ENCODE assay signal across 8 cellular contexts in the genomic region with DNA sequence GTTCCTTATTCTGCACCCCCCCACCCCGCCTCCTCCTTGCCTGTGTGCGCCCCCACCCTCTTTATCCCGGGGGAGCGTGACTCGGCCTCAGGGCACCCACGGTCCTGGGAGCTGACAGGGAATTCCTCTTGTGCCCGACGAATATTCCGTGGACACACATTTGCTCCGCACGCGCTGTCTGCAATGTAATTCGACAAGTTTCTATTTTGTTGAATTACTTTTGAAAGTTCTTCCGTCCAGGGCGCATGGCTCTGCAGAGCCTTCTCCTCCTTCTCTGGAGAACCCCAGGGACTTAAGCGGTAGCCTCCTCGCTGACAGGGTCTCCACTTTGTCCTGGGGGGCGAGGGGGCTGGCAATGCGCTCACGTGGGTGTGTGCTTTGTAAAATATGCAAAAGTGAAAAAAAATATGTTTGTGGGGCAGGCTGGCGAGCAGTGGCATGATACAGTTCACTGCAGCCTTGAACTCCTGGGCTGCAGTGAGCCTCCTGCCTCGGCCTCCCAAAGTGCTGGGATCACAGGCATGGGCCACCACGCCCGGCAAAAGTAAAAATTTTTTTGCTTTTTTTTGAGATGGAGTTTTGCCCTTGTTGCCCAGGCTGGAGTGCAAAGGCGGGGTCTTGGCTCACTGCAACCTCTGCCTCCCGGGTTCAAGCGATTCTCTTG. TPM values are rescaled to one million over a fixed set of nuclear protein-coding genes. Genes with fewer than 3 reads are reported as not detected.
A peak's percentile ranks its signal among the peaks of the same experiment; 100 is the strongest.
DNase-seq lines count a peak whose midpoint lies in the region; ATAC-seq and TF ChIP-seq lines count a peak whose summit lies in the region.

No MANE protein-coding gene starts in this region.

- H3K4me1 Mint-ChIP-seq in activated CD4-positive, alpha-beta T cell treated with anti-CD3 and anti-CD28 coated beads, Interleukin-2, amount 10 ng/mL, durations not matched to agents 24 days and 14 days, result peaks cover 30% of the 10 kb centered on the region
- H3K4me1 Mint-ChIP-seq in activated naive CD8-positive, alpha-beta T cell treated with anti-CD3 and anti-CD28 coated beads, Interleukin-2, amount 10 ng/mL, durations not matched to agents 7 days and 5 days, result peaks cover 24% of the 10 kb centered on the region

- ATAC-seq in activated naive CD8-positive, alpha-beta T cell treated with anti-CD3 and anti-CD28 coated beads, Interleukin-2, amount 10 ng/mL, durations not matched to agents 7 days and 5 days (ENCODE audit: low read depth), result no peak
- peak; percentile 38 for ATAC-seq in left colon
- no peak for ATAC-seq in HG02840 (IDR thresholded peaks at IDR 0.05; ENCODE audit: low FRiP score, unreplicated experiment)
- no peak for ATAC-seq in HG03520 (IDR thresholded peaks at IDR 0.05; ENCODE audit: unreplicated experiment)
- no peak for ATAC-seq in GM21529 (IDR thresholded peaks at IDR 0.05; ENCODE audit: unreplicated experiment)

- H3K27ac ChIP-seq in suprapubic skin, result peak overlapping the region; percentile 88

- peaks cover 27% of the 10 kb centered on the region for H3K4me1 ChIP-seq in suprapubic skin

- H3K36me3 ChIP-seq in suprapubic skin, result no peaks in the 10 kb centered on the region

- peak overlapping the region; percentile 94 for H3K4me3 Mint-ChIP-seq in activated CD4-positive, alpha-beta T cell treated with anti-CD3 and anti-CD28 coated beads, Interleukin-2, amount 10 ng/mL, durations not matched to agents 24 days and 14 days
- peak overlapping the region; percentile 83 for H3K4me3 Mint-ChIP-seq in activated naive CD8-positive, alpha-beta T cell treated with anti-CD3 and anti-CD28 coated beads, Interleukin-2, amount 10 ng/mL, durations not matched to agents 7 days and 5 days

- POLR2A ChIA-PET in activated naive CD8-positive, alpha-beta T cell treated with anti-CD3 and anti-CD28 coated beads, Interleukin-2, amount 10 ng/mL, durations not matched to agents 7 days and 5 days (lab: Charles Lee), result interaction anchor here (1.0 to 1.7 kb wide), 4 partner anchors 124 to 342 kb away, joined by 3 to 6 read pairs (median 4); partner anchors contain the start of genes NOL10 and SLC66A3

- peaks cover 16% of the 10 kb centered on the region for H3K36me3 Mint-ChIP-seq in activated CD4-positive, alpha-beta T cell treated with anti-CD3 and anti-CD28 coated beads, Interleukin-2, amount 10 ng/mL, durations not matched to agents 24 days and 14 days (ENCODE audit: low read depth)
- peaks cover 18% of the 10 kb centered on the region for H3K36me3 Mint-ChIP-seq in activated naive CD8-positive, alpha-beta T cell treated with anti-CD3 and anti-CD28 coated beads, Interleukin-2, amount 10 ng/mL, durations not matched to agents 7 days and 5 days

- H3K27me3 Mint-ChIP-seq in activated CD4-positive, alpha-beta T cell treated with anti-CD3 and anti-CD28 coated beads, Interleukin-2, amount 10 ng/mL, durations not matched to agents 24 days and 14 days, result peaks cover 21% of the 10 kb centered on the region
- peaks cover 20% of the 10 kb centered on the region for H3K27me3 Mint-ChIP-seq in activated naive CD8-positive, alpha-beta T cell treated with anti-CD3 and anti-CD28 coated beads, Interleukin-2, amount 10 ng/mL, durations not matched to agents 7 days and 5 days

- intact Hi-C loops in activated CD4-positive, alpha-beta T cell treated with anti-CD3 and anti-CD28 coated beads, Interleukin-2, amount 10 ng/mL, durations not matched to agents 24 days and 14 days (cut with micrococcal nuclease), result loop anchor here (2.0 to 10.0 kb wide), 3 partner anchors 532 to 1391 kb away; partner anchors contain the start of genes CPSF3, ITGB1BP1, ROCK2 and TAF1B
- intact Hi-C loops in left colon (cut with DNase I, micrococcal nuclease), result no loop called here

- no peaks in the 10 kb centered on the region for H3K27me3 ChIP-seq in suprapubic skin

- H3K4me3 ChIP-seq in suprapubic skin, result peak overlapping the region; percentile 66

- no peaks in the 10 kb centered on the region for H3K9me3 Mint-ChIP-seq in activated CD4-positive, alpha-beta T cell treated with anti-CD3 and anti-CD28 coated beads, Interleukin-2, amount 10 ng/mL, durations not matched to agents 24 days and 14 days
- H3K9me3 Mint-ChIP-seq in activated naive CD8-positive, alpha-beta T cell treated with anti-CD3 and anti-CD28 coated beads, Interleukin-2, amount 10 ng/mL, durations not matched to agents 7 days and 5 days, result no peaks in the 10 kb centered on the region

- no peak for TF ChIP-seq CTCF in suprapubic skin (IDR thresholded peaks at IDR 0.05)

- DNase-seq in activated CD4-positive, alpha-beta T cell treated with anti-CD3 and anti-CD28 coated beads, Interleukin-2, amount 10 ng/mL, durations not matched to agents 24 days and 14 days, result no peak
- DNase-seq in activated CD4-positive, alpha-beta T cell treated with anti-CD3 and anti-CD28 coated beads for 1 hour, result no peak
- no peak for DNase-seq in activated naive CD8-positive, alpha-beta T cell treated with anti-CD3 and anti-CD28 coated beads, Interleukin-2, amount 10 ng/mL, durations not matched to agents 7 days and 5 days
- no peak for DNase-seq in left colon
- DNase-seq in suprapubic skin (ENCODE audit: low spot score in 2 of 2), result no peak

- TF ChIP-seq EP300 in suprapubic skin (IDR thresholded peaks at IDR 0.05), result no peak

- TF ChIP-seq POLR2A in suprapubic skin (IDR thresholded peaks at IDR 0.05), result no peak

- no peaks in the 10 kb centered on the region for H3K9me3 ChIP-seq in suprapubic skin

- 24% methylated on average over 27 of the region's 27 CpGs for WGBS in suprapubic skin

- H3K27ac Mint-ChIP-seq in activated CD4-positive, alpha-beta T cell treated with anti-CD3 and anti-CD28 coated beads, Interleukin-2, amount 10 ng/mL, durations not matched to agents 24 days and 14 days, result peak overlapping the region; percentile 48
- peak overlapping the region; percentile 38 for H3K27ac Mint-ChIP-seq in activated naive CD8-positive, alpha-beta T cell treated with anti-CD3 and anti-CD28 coated beads, Interleukin-2, amount 10 ng/mL, durations not matched to agents 7 days and 5 days

RNA-seq across cellular contexts. Expression of gene PDIA6, which starts 0.6 kb away (rescaled TPM):
- total RNA-seq in activated CD4-positive, alpha-beta T cell treated with anti-CD3 and anti-CD28 coated beads, Interleukin-2, amount 10 ng/mL, durations not matched to agents 24 days and 14 days, result 183 and 187 TPM in 2 replicates
- total RNA-seq in activated naive CD8-positive, alpha-beta T cell treated with anti-CD3 and anti-CD28 coated beads, Interleukin-2, amount 10 ng/mL, durations not matched to agents 7 days and 5 days, result 10 to 100 TPM; 76.0 to 77.4 TPM
- total RNA-seq in left colon, result 100 to 1,000 TPM; 147 to 162 TPM
- total RNA-seq in suprapubic skin, result 10 to 100 TPM; 40.2 to 77.5 (median 63.1) TPM
